Comparison of ENCODE assay signal across 11 cellular contexts in genomic region chr5:72584466-72584865, GRCh38.
DNase-seq lines count a peak whose midpoint lies in the region; ATAC-seq and TF ChIP-seq lines count a peak whose summit lies in the region.
"Had no signal": no experiment of that assay in that cellular context is flagged by ENCODE, and none has a peak within 500 bp of the region (broad histone marks: within the 10 kb centered on the region; RNA-seq: fewer than 3 reads in every experiment).

No MANE protein-coding gene starts in this region.

- H3K36me3 Mint-ChIP-seq in activated CD8-positive, alpha-beta memory T cell treated with anti-CD3 and anti-CD28 coated beads, Interleukin-2, amount 10 ng/mL, durations not matched to agents 7 days and 5 days, result no peaks in the 10 kb centered on the region

- no peaks in the 10 kb centered on the region for H4K20me1 ChIP-seq in KMS-11 (ENCODE audit: insufficient read depth)

- no peak overlapping the region for H3K9ac ChIP-seq in KMS-11

- H3K4me1 ChIP-seq in KMS-11 (ENCODE audit: low read depth, poor library complexity, severe bottlenecking), result peaks cover 16% of the 10 kb centered on the region

- H3K27ac ChIP-seq in KMS-11, result no peak overlapping the region
- H3K27ac ChIP-seq: HL-60 had no signal

- H3K27ac Mint-ChIP-seq in activated CD8-positive, alpha-beta memory T cell treated with anti-CD3 and anti-CD28 coated beads, Interleukin-2, amount 10 ng/mL, durations not matched to agents 7 days and 5 days, result no peak overlapping the region
- H3K27ac Mint-ChIP-seq: T-helper 2 cell treated with Interferon-gamma antibody and Interleukin-4, amounts not matched to agents 5 μg/mL and 100 μg/mL, for 36 hours had no signal

- DNase-seq in DMS79 (lab: John Stamatoyannopoulos, UW) (peak; percentile 25), iris pigment epithelial cell (ENCODE audit: low read depth) (peak; percentile 82), NCI-H1048 (lab: John Stamatoyannopoulos, UW) (no peak), NCI-H2107 treated with DMSO at 0.1 percent for 48 hours (lab: John Stamatoyannopoulos, UW; ENCODE audit: unreplicated experiment) (no peak), mesenteric fat pad (ENCODE audit: low spot score) (no peak)
- DNase-seq in activated CD8-positive, alpha-beta memory T cell treated with anti-CD3 and anti-CD28 coated beads, Interleukin-2, amount 10 ng/mL, durations not matched to agents 7 days and 5 days, result no peak
- DNase-seq: Caco-2 had no signal

- CTCF ChIA-PET in activated CD8-positive, alpha-beta memory T cell treated with anti-CD3 and anti-CD28 coated beads, Interleukin-2, amount 10 ng/mL, durations not matched to agents 7 days and 5 days (lab: Charles Lee), result no interaction called here

- H3K9me3 Mint-ChIP-seq in activated CD8-positive, alpha-beta memory T cell treated with anti-CD3 and anti-CD28 coated beads, Interleukin-2, amount 10 ng/mL, durations not matched to agents 7 days and 5 days (ENCODE audit: low read depth), result no peaks in the 10 kb centered on the region

- no peak for TF ChIP-seq CTCF in KMS-11 (conservative IDR thresholded peaks at IDR 0.05; ENCODE audit: low read depth, low read length)

- H3K4me1 Mint-ChIP-seq in activated CD8-positive, alpha-beta memory T cell treated with anti-CD3 and anti-CD28 coated beads, Interleukin-2, amount 10 ng/mL, durations not matched to agents 7 days and 5 days, result no peaks in the 10 kb centered on the region

- peak; percentile 63 for ATAC-seq in GM19351 (IDR thresholded peaks at IDR 0.05; ENCODE audit: unreplicated experiment)
- ATAC-seq in activated CD8-positive, alpha-beta memory T cell treated with anti-CD3 and anti-CD28 coated beads, Interleukin-2, amount 10 ng/mL, durations not matched to agents 7 days and 5 days, result no peak

- no peaks in the 10 kb centered on the region for H3K27me3 ChIP-seq in KMS-11 (ENCODE audit: insufficient read depth, low read depth)

- H3K4me3 Mint-ChIP-seq in activated CD8-positive, alpha-beta memory T cell treated with anti-CD3 and anti-CD28 coated beads, Interleukin-2, amount 10 ng/mL, durations not matched to agents 7 days and 5 days, result no peak overlapping the region
- H3K4me3 Mint-ChIP-seq: T-helper 2 cell treated with Interferon-gamma antibody and Interleukin-4, amounts not matched to agents 5 μg/mL and 100 μg/mL, for 36 hours had no signal

- H3K36me3 ChIP-seq in KMS-11 (ENCODE audit: insufficient read depth), result no peaks in the 10 kb centered on the region

- no peak overlapping the region for H3K4me3 ChIP-seq in KMS-11 (IDR thresholded peaks at IDR 0.05; ENCODE audit: insufficient read depth, low read depth, low read length)

- H3K79me2 ChIP-seq in KMS-11 (ENCODE audit: insufficient read depth, low read depth), result no peaks in the 10 kb centered on the region

- H3K27me3 Mint-ChIP-seq in activated CD8-positive, alpha-beta memory T cell treated with anti-CD3 and anti-CD28 coated beads, Interleukin-2, amount 10 ng/mL, durations not matched to agents 7 days and 5 days, result peaks cover 18% of the 10 kb centered on the region

- H3K4me2 ChIP-seq in KMS-11, result peak overlapping the region; percentile 22

- no peak overlapping the region for H2AFZ ChIP-seq in KMS-11 (ENCODE audit: low read depth)

Comparison
In these comparisons a context has a peak if more than half of its experiments do, and no peak if none do; other contexts are left out.
1. DNase-seq: peak in DMS79 (single experiment) and iris pigment epithelial cell (single experiment); none in NCI-H1048 (single experiment), activated CD8-positive, alpha-beta memory T cell treated with anti-CD3 and anti-CD28 coated beads, Interleukin-2, amount 10 ng/mL, durations not matched to agents 7 days and 5 days (single experiment), NCI-H2107 treated with DMSO at 0.1 percent for 48 hours (single experiment) and mesenteric fat pad (single experiment).